ENCODE assay signal across 8 cellular contexts in the genomic region with DNA sequence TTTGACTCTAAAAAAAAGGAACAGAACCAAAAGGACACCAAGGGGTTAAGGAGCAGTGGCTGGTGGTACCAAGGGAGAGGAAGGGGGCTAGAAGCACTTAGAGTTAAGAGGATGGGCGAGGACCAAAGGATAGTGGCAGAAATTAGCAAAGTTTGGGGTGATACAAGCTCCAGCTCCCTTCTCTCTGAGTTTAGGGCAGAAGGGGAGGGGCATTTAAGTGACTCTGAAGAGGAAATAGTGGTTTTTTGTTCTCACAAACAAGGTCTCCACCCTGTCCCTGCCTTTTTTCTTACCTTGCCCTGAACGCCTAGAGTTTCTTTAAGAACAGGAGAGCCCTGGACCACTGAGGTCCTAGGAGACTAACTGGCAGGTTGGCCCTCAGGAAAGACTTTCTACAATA. TPM values are rescaled to one million over a fixed set of nuclear protein-coding genes. Genes with fewer than 3 reads are reported as not detected.
DNase-seq lines count a peak whose midpoint lies in the region; ATAC-seq and TF ChIP-seq lines count a peak whose summit lies in the region.
"Had no signal": no experiment of that assay in that cellular context is flagged by ENCODE, and none has a peak within 500 bp of the region (broad histone marks: within the 10 kb centered on the region; RNA-seq: fewer than 3 reads in every experiment).

No MANE protein-coding gene starts in this region.

- ATAC-seq in T-helper 17 cell: peak; percentile 48
- no peak for ATAC-seq in stimulated activated memory B cell treated with anti-CD40 and anti-IgM and Interleukin-4, amounts not matched to agents 10 μg/mL and 1 μg/mL and 100 μg/mL, for 72 hours

- H3K27me3 Mint-ChIP-seq in T-helper 17 cell: no peaks in the 10 kb centered on the region
- H3K27me3 Mint-ChIP-seq in stimulated activated memory B cell treated with anti-CD40 and anti-IgM and Interleukin-4, amounts not matched to agents 10 μg/mL and 1 μg/mL and 100 μg/mL, for 72 hours: no peaks in the 10 kb centered on the region

- H3K27ac Mint-ChIP-seq in T-helper 17 cell: peak overlapping the region; percentile 99
- peak overlapping the region; percentile 90 for H3K27ac Mint-ChIP-seq in stimulated activated memory B cell treated with anti-CD40 and anti-IgM and Interleukin-4, amounts not matched to agents 10 μg/mL and 1 μg/mL and 100 μg/mL, for 72 hours

- no peaks in the 10 kb centered on the region for H3K9me3 Mint-ChIP-seq in stimulated activated memory B cell treated with anti-CD40 and anti-IgM and Interleukin-4, amounts not matched to agents 10 μg/mL and 1 μg/mL and 100 μg/mL, for 72 hours

- no peak for TF ChIP-seq EP300 in esophagus muscularis mucosa (IDR thresholded peaks at IDR 0.05)

- H3K4me3 Mint-ChIP-seq in T-helper 17 cell: peak overlapping the region; percentile 98
- peak overlapping the region; percentile 86 for H3K4me3 Mint-ChIP-seq in stimulated activated memory B cell treated with anti-CD40 and anti-IgM and Interleukin-4, amounts not matched to agents 10 μg/mL and 1 μg/mL and 100 μg/mL, for 72 hours

- H3K4me1 Mint-ChIP-seq in T-helper 17 cell: peaks cover 67% of the 10 kb centered on the region
- H3K4me1 Mint-ChIP-seq in stimulated activated memory B cell treated with anti-CD40 and anti-IgM and Interleukin-4, amounts not matched to agents 10 μg/mL and 1 μg/mL and 100 μg/mL, for 72 hours: peaks cover 63% of the 10 kb centered on the region

- peak overlapping the region; percentile 6; the same call in 1 of the 2 replicates for H3K27ac ChIP-seq in KMS-11
- peak overlapping the region; percentile 50 to 95 (median 91) for H3K27ac ChIP-seq in esophagus muscularis mucosa (replicated peaks in 1 of 4)

- H3K4me2 ChIP-seq in KMS-11: peak overlapping the region; percentile 75

- H4K20me1 ChIP-seq in KMS-11 (ENCODE audit: insufficient read depth): peaks cover 5% of the 10 kb centered on the region; the same call in 1 of the 2 replicates

- H3K79me2 ChIP-seq in KMS-11 (ENCODE audit: insufficient read depth, low read depth): peaks cover 48% of the 10 kb centered on the region

- H3K4me3 ChIP-seq in KMS-11 (IDR thresholded peaks at IDR 0.05; ENCODE audit: insufficient read depth, low read depth, low read length): peak overlapping the region; percentile 37
- H3K4me3 ChIP-seq in esophagus muscularis mucosa: peak overlapping the region in 2 of 4 donors; percentile 2 to 6

- WGBS in esophagus muscularis mucosa: 44% methylated on average over 2 of the region's 2 CpGs

- intact Hi-C loops in esophagus muscularis mucosa (cut with DNase I): loop anchor here (5.0 kb wide), 1 partner anchor 34 kb away; no protein-coding TSS in a partner anchor

- DNase-seq in T-helper 17 cell (no peak), esophagus muscularis mucosa (ENCODE audit: extremely low spot score) (no peak), kidney tubule cell (ENCODE audit: low spot score) (no peak), SW 1271 (lab: John Stamatoyannopoulos, UW) (no peak), NCI-H2081 treated with DMSO at 0.1 percent for 48 hours (lab: John Stamatoyannopoulos, UW) (no peak)
- DNase-seq: NCI-H1930 had no signal

- peaks cover 28% of the 10 kb centered on the region; the same call in 1 of the 2 replicates for H3K36me3 ChIP-seq in KMS-11 (ENCODE audit: insufficient read depth)
- peaks cover 40 to 54% (median 52%) of the 10 kb centered on the region in 4 donors for H3K36me3 ChIP-seq in esophagus muscularis mucosa

- H3K4me1 ChIP-seq in KMS-11 (ENCODE audit: low read depth, poor library complexity, severe bottlenecking) (peaks cover 38% of the 10 kb centered on the region), esophagus muscularis mucosa (peaks cover 35 to 51% (median 47%) of the 10 kb centered on the region in 4 donors)

- H3K27me3 ChIP-seq in KMS-11 (ENCODE audit: insufficient read depth, low read depth) (no peaks in the 10 kb centered on the region), esophagus muscularis mucosa (no peaks in the 10 kb centered on the region)

- H2AFZ ChIP-seq in KMS-11 (ENCODE audit: low read depth): no peak overlapping the region

- H3K36me3 Mint-ChIP-seq in T-helper 17 cell (ENCODE audit: low read depth): peaks cover 29% of the 10 kb centered on the region
- H3K36me3 Mint-ChIP-seq in stimulated activated memory B cell treated with anti-CD40 and anti-IgM and Interleukin-4, amounts not matched to agents 10 μg/mL and 1 μg/mL and 100 μg/mL, for 72 hours: peaks cover 72% of the 10 kb centered on the region

- TF ChIP-seq POLR2A in esophagus muscularis mucosa (IDR thresholded peaks at IDR 0.05; ENCODE audit: low read depth): no peak

- H3K9me3 ChIP-seq in T-helper 17 cell (ENCODE audit: control insufficient read depth, low read length, poor library complexity, severe bottlenecking) (no peaks in the 10 kb centered on the region), esophagus muscularis mucosa (no peaks in the 10 kb centered on the region)

- no peak overlapping the region; the same call in 1 of the 2 replicates for H3K9ac ChIP-seq in KMS-11

- no peak for TF ChIP-seq CTCF in KMS-11 (conservative IDR thresholded peaks at IDR 0.05; ENCODE audit: low read depth, low read length)
- TF ChIP-seq CTCF in esophagus muscularis mucosa (IDR thresholded peaks at IDR 0.05): no peak

RNA-seq across cellular contexts. Expression of a gene that starts 3.3 kb away (rescaled TPM):
- 100 to 1,000 TPM; 375 to 433 TPM for total RNA-seq in T-helper 17 cell
- total RNA-seq in esophagus muscularis mucosa: 10 to 100 TPM; 41.1 to 58.2 (median 49.6) TPM

RNA-seq across cellular contexts. Expression of a gene that starts 4.0 kb away (rescaled TPM):
- total RNA-seq in T-helper 17 cell (1 to 10 TPM; 4.0 to 5.0 TPM), esophagus muscularis mucosa (1 to 10 TPM in 2 of 4 donors, under 1 TPM in 2; 0.78 to 1.7 (median 1.2) TPM)

RNA-seq across cellular contexts. Expression of a gene that starts 8.6 kb away (rescaled TPM):
- total RNA-seq in T-helper 17 cell: under 1 TPM; 0.47 to 0.52 TPM
- total RNA-seq in esophagus muscularis mucosa: 1 to 10 TPM; 4.3 to 8.7 (median 8.2) TPM

RNA-seq across cellular contexts. Expression of a gene that starts 14.4 kb away (rescaled TPM):
- 10 to 100 TPM in 1 of 2 donors, 1 to 10 TPM in 1; 9.9 to 25.5 TPM for total RNA-seq in T-helper 17 cell
- 10 to 100 TPM; 16.1 to 25.7 (median 20.9) TPM for total RNA-seq in esophagus muscularis mucosa

RNA-seq across cellular contexts. Expression of a gene that starts 19.8 kb away (rescaled TPM):
- total RNA-seq in T-helper 17 cell: under 1 TPM; 0.42 to 0.57 TPM
- under 1 TPM; under 0.01 to 0.17 (median 0.12) TPM for total RNA-seq in esophagus muscularis mucosa

Comparison
In these comparisons a context has a peak if more than half of its experiments do, and no peak if none do; other contexts are left out.
1. RNA of a gene that starts 3.3 kb away (total RNA-seq): 375 to 433 TPM in T-helper 17 cell; 41.1 to 58.2 TPM in esophagus muscularis mucosa; every median in the first group is over 4 times any median in the second.